Comparison of ENCODE assay signal across 1 cellular context in genomic region chr2:15938803-15939555, GRCh38.
TF ChIP-seq lines count a peak whose summit lies in the region.

No MANE protein-coding gene starts in this region.

TF ChIP-seq in GM23338, 12 proteins besides CTCF, POLR2A, EP300 and RAD21 (continued from another document):
- TF ChIP-seq, protein P1, sequence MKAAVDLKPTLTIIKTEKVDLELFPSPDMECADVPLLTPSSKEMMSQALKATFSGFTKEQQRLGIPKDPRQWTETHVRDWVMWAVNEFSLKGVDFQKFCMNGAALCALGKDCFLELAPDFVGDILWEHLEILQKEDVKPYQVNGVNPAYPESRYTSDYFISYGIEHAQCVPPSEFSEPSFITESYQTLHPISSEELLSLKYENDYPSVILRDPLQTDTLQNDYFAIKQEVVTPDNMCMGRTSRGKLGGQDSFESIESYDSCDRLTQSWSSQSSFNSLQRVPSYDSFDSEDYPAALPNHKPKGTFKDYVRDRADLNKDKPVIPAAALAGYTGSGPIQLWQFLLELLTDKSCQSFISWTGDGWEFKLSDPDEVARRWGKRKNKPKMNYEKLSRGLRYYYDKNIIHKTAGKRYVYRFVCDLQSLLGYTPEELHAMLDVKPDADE (IDR thresholded peaks at IDR 0.05), result peak; percentile 59; the same call in 1 of the 2 replicates
TF ChIP-seq in GM23338: peak in this region for 5.
